Comparison of ENCODE assay signal across 8 cellular contexts in the genomic region with DNA sequence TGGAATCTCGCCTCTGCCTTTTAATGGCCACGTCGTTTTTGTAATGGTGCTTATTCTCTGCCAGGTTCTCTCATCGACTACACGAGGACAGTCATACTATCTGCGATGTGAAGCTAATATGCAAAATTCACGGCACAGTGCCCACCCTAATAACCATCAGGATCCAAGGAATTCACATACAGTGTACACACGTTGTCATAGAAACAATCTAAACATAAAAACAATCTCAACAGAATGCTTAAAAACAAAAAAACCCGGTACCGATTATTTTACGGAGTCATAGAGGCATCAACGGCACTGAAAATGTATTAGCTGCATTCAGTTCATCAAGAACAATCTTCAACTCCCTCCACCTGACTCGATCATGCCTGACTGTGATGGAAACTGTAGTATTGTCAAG. TPM values are rescaled to one million over a fixed set of nuclear protein-coding genes. Genes with fewer than 3 reads are reported as not detected.
DNase-seq lines count a peak whose midpoint lies in the region; ATAC-seq, FAIRE-seq and TF ChIP-seq lines count a peak whose summit lies in the region.

No MANE protein-coding gene starts in this region.

- ATAC-seq in GM18498 (IDR thresholded peaks at IDR 0.05; ENCODE audit: unreplicated experiment), result peak; percentile 1
- peak; percentile 2 for ATAC-seq in HG02678 (IDR thresholded peaks at IDR 0.05; ENCODE audit: unreplicated experiment)
- peak; percentile 29 for ATAC-seq in SK-N-SH treated with all-trans-retinoic acid at 6 μM for 48 hours
- ATAC-seq in pancreas, result peak; percentile 6 to 14 (median 7)

- H3K4me3 ChIP-seq in fibroblast of mammary gland (ENCODE audit: control insufficient read depth, low read depth, low read length) (peak overlapping the region; percentile 87), pancreas (peak overlapping the region; percentile 38 to 56 (median 51))

- intact Hi-C loops in pancreas (cut with DNase I), result loop anchor here in 2 of 3 donors (5.0 kb wide), 1 partner anchor 202 kb away; no protein-coding TSS in a partner anchor

- no peak for TF ChIP-seq CTCF in fibroblast of mammary gland (conservative IDR thresholded peaks at IDR 0.05; ENCODE audit: control insufficient read depth, insufficient read depth, low read depth, low read length)
- no peak for TF ChIP-seq CTCF in pancreas (IDR thresholded peaks at IDR 0.05)

- H3K27ac ChIP-seq in pancreas, result peak overlapping the region; percentile 55 to 89 (median 77)

- H3K4me1 ChIP-seq in pancreas, result peaks cover 0 to 12% (median 3%) of the 10 kb centered on the region in 3 donors

- H3K9me3 ChIP-seq in pancreas, result no peaks in the 10 kb centered on the region

- peaks cover 0 to 4% (median 0%) of the 10 kb centered on the region in 4 donors for H3K27me3 ChIP-seq in pancreas

- DNase-seq in fibroblast of mammary gland (ENCODE audit: low read depth) (peak; percentile 26), pancreas (no peak), NCI-H1105 (lab: John Stamatoyannopoulos, UW) (no peak), ecto neural progenitor cell (ENCODE audit: low spot score) (no peak), ACHN (no peak)

- no peak for FAIRE-seq in pancreas (lab: Jason Lieb, UNC)

- in situ Hi-C loops in ACHN (cut with HindIII; ENCODE audit: low pct_ligation_motif_present, low pct_unique_long_range_greater_than_20kb, low sequenced_read_pairs), result no loop called here

- WGBS in pancreas, 2 donors, result 3% methylated on average over 13 of the region's 13 CpGs

- peaks cover 0 to 10% (median 6%) of the 10 kb centered on the region in 3 donors for H3K36me3 ChIP-seq in pancreas

TF ChIP-seq in SK-N-SH treated with all-trans-retinoic acid at 6 μM for 48 hours, 23 proteins besides CTCF, POLR2A, EP300 and RAD21:
- TF ChIP-seq CSDC2 (CRISPR knock-in tag; IDR thresholded peaks at IDR 0.05), result no peak
- TF ChIP-seq PPARA (CRISPR knock-in tag; IDR thresholded peaks at IDR 0.05; ENCODE audit: borderline replicate concordance), result no peak
- no peak for TF ChIP-seq ZFP3 (CRISPR knock-in tag; IDR thresholded peaks at IDR 0.05)
- TF ChIP-seq RARB (CRISPR knock-in tag; IDR thresholded peaks at IDR 0.05), result 0 out of 2 replicates have a peak, but pooled peaks have one; percentile 23
- TF ChIP-seq OSR1 (CRISPR knock-in tag; IDR thresholded peaks at IDR 0.05), result no peak

RNA-seq across cellular contexts. Expression of a gene that starts 0.7 kb away (rescaled TPM):
- 10 to 100 TPM; 19.6 to 36.5 (median 28.3) TPM for total RNA-seq in pancreas
- polyA plus RNA-seq in pancreas, result 10 to 100 TPM; 27.5 to 44.9 TPM

RNA-seq across cellular contexts. Expression of a gene that starts 59.8 kb away (rescaled TPM):
- 1 to 10 TPM; 1.4 to 3.0 (median 2.2) TPM for total RNA-seq in pancreas
- 1 to 10 TPM in 1 of 2 donors, under 1 TPM in 1; 0.42 to 2.2 TPM for polyA plus RNA-seq in pancreas
